1 cellular context compared by ENCODE assay signal in the genomic region with DNA sequence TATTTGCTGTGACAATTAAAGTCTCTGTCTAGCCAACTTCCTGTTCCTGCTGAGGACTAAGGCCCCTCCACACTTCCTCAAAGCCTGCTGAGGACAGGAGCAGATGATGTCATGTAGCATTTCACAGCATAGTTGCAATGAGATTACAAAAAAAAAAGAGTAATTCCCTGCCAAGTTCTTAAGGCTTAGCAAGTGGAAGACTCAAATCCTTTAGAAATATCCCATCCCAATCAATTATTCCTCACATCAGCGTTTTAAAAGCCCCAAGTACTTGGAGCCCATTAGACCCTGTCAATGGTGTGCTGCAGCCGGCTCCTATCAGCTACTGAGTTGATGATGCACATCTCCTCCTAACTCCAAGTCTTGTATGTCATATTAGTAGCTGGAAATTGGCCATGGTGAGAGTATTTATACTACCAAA.
TF ChIP-seq lines count a peak whose summit lies in the region.

No MANE protein-coding gene starts in this region.

TF ChIP-seq in K562, 482 proteins besides CTCF, POLR2A, EP300 and RAD21 (continued from another document and continues in another):
- TF ChIP-seq ZNF318 (IDR thresholded peaks at IDR 0.05; ENCODE audit: borderline replicate concordance in 1 of 2, low read depth in 1 of 2) (0 out of 4 replicates have a peak, but pooled peaks of 1 of the 2 experiments have one; percentile 25), CEBPG (CRISPR knock-in tag; IDR thresholded peaks at IDR 0.05) (peak; percentile 64; the same call in 1 of the 2 replicates), CEBPG (tag; conservative IDR thresholded peaks at IDR 0.05 in 1 of 2, IDR thresholded peaks at IDR 0.05 in 1 of 2) (peak; percentile 11 to 78; a peak in 2 of 4 replicates), PHB (CRISPR knock-in tag; IDR thresholded peaks at IDR 0.05) (no peak), SMARCC2 (IDR thresholded peaks at IDR 0.05; ENCODE audit: low read depth) (no peak; the same call in 1 of the 2 replicates), ZC3H8 (IDR thresholded peaks at IDR 0.05) (no peak), CEBPB (tag; IDR thresholded peaks at IDR 0.05) (peak; percentile 46), ZNF445 (CRISPR knock-in tag; IDR thresholded peaks at IDR 0.05; ENCODE audit: low read depth) (no peak), WHSC1 (IDR thresholded peaks at IDR 0.05; ENCODE audit: low read length) (no peak), ZNF143 (CRISPR knock-in tag; IDR thresholded peaks at IDR 0.05) (no peak), ZBTB17 (CRISPR knock-in tag; IDR thresholded peaks at IDR 0.05) (no peak), PRPF4 (IDR thresholded peaks at IDR 0.05; ENCODE audit: insufficient read depth, low read depth, low read length, poor library complexity, severe bottlenecking) (no peak), SAFB (IDR thresholded peaks at IDR 0.05; ENCODE audit: borderline replicate concordance, low read depth, low read length) (no peak), SNIP1 (IDR thresholded peaks at IDR 0.05; ENCODE audit: low read depth) (no peak), CBFB (CRISPR knock-in tag; IDR thresholded peaks at IDR 0.05) (no peak), E4F1 (CRISPR knock-in tag; IDR thresholded peaks at IDR 0.05; ENCODE audit: borderline replicate concordance) (no peak), ZBTB2 (IDR thresholded peaks at IDR 0.05) (no peak), SOX6 (IDR thresholded peaks at IDR 0.05) (0 out of 2 replicates have a peak, but pooled peaks have one; percentile 53), IRF9 (tag; IDR thresholded peaks at IDR 0.05) (no peak), ZNF561 (CRISPR knock-in tag; conservative IDR thresholded peaks at IDR 0.05) (no peak), ELK3 (CRISPR knock-in tag; IDR thresholded peaks at IDR 0.05) (no peak), UBTF (IDR thresholded peaks at IDR 0.05; ENCODE audit: borderline replicate concordance in 1 of 2, low read depth in 2 of 2, low read length in 2 of 2) (no peak), ARNT (IDR thresholded peaks at IDR 0.05) (peak in 1 of 2 experiments; percentile 41; a peak in 1 of 4 replicates), SMAD3 (CRISPR knock-in tag; conservative IDR thresholded peaks at IDR 0.05) (no peak), ZNF324 (CRISPR knock-in tag; IDR thresholded peaks at IDR 0.05) (no peak), ZNF75A (CRISPR knock-in tag; IDR thresholded peaks at IDR 0.05) (no peak), ZNF444 (CRISPR knock-in tag; IDR thresholded peaks at IDR 0.05) (no peak), NR2C2 (CRISPR knock-in tag; IDR thresholded peaks at IDR 0.05) (no peak), NR2C2 (tag; IDR thresholded peaks at IDR 0.05) (no peak), NFRKB (IDR thresholded peaks at IDR 0.05; ENCODE audit: low read depth) (no peak), SPI1 (IDR thresholded peaks at IDR 0.05; ENCODE audit: borderline replicate concordance, low read depth, low read length) (peak; percentile 95)
- TF ChIP-seq, protein P1, sequence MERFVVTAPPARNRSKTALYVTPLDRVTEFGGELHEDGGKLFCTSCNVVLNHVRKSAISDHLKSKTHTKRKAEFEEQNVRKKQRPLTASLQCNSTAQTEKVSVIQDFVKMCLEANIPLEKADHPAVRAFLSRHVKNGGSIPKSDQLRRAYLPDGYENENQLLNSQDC (CRISPR knock-in tag; IDR thresholded peaks at IDR 0.05), result no peak
- TF ChIP-seq, protein P2, sequence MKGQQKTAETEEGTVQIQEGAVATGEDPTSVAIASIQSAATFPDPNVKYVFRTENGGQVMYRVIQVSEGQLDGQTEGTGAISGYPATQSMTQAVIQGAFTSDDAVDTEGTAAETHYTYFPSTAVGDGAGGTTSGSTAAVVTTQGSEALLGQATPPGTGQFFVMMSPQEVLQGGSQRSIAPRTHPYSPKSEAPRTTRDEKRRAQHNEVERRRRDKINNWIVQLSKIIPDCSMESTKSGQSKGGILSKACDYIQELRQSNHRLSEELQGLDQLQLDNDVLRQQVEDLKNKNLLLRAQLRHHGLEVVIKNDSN (CRISPR knock-in tag; IDR thresholded peaks at IDR 0.05), result no peak
- TF ChIP-seq, protein P3, sequence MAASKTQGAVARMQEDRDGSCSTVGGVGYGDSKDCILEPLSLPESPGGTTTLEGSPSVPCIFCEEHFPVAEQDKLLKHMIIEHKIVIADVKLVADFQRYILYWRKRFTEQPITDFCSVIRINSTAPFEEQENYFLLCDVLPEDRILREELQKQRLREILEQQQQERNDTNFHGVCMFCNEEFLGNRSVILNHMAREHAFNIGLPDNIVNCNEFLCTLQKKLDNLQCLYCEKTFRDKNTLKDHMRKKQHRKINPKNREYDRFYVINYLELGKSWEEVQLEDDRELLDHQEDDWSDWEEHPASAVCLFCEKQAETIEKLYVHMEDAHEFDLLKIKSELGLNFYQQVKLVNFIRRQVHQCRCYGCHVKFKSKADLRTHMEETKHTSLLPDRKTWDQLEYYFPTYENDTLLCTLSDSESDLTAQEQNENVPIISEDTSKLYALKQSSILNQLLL (CRISPR knock-in tag; IDR thresholded peaks at IDR 0.05; ENCODE audit: borderline replicate concordance), result no peak
- TF ChIP-seq, protein P4, sequence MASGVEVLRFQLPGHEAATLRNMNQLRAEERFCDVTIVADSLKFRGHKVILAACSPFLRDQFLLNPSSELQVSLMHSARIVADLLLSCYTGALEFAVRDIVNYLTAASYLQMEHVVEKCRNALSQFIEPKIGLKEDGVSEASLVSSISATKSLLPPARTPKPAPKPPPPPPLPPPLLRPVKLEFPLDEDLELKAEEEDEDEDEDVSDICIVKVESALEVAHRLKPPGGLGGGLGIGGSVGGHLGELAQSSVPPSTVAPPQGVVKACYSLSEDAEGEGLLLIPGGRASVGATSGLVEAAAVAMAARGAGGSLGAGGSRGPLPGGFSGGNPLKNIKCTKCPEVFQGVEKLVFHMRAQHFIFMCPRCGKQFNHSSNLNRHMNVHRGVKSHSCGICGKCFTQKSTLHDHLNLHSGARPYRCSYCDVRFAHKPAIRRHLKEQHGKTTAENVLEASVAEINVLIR (CRISPR knock-in tag; IDR thresholded peaks at IDR 0.05), result no peak
